Comparison of ENCODE assay signal across 9 cellular contexts in genomic region chr9:91948423-91949292, GRCh38. TPM values are rescaled to one million over a fixed set of nuclear protein-coding genes. Genes with fewer than 3 reads are reported as not detected.
DNase-seq lines count a peak whose midpoint lies in the region; ATAC-seq and TF ChIP-seq lines count a peak whose summit lies in the region.
"Had no signal": no experiment of that assay in that cellular context is flagged by ENCODE, and none has a peak within 500 bp of the region (broad histone marks: within the 10 kb centered on the region; RNA-seq: fewer than 3 reads in every experiment).

No MANE protein-coding gene starts in this region.

- H3K27ac Mint-ChIP-seq in CD8-positive, alpha-beta T cell = no peak overlapping the region
- no peak overlapping the region for H3K27ac Mint-ChIP-seq in activated T-cell treated with anti-CD3 and anti-CD28 coated beads, Interleukin-2, amount 50 U/mL, for 24 hours

- H2AFZ ChIP-seq in IMR-90 (replicated peaks; ENCODE audit: low read length, poor library complexity) = peak overlapping the region; percentile 90

- H3K56ac ChIP-seq in IMR-90 (ENCODE audit: extremely low read depth, insufficient read depth, low read length) = no peak overlapping the region

- H3K79me1 ChIP-seq in IMR-90 (ENCODE audit: low read depth in 1 of 2, low read length in 2 of 2) = peaks cover 5 to 22% of the 10 kb centered on the region in 2 experiments; a peak in 2 of 4 replicates

- H3K27ac ChIP-seq in CD8-positive, alpha-beta T cell (ENCODE audit: low read depth, low read length) = no peak overlapping the region
- H3K27ac ChIP-seq in IMR-90 (ENCODE audit: insufficient read depth, low read length) = peak overlapping the region; percentile 63
- peak overlapping the region; percentile 91 for H3K27ac ChIP-seq in rectal smooth muscle tissue (ENCODE audit: low read depth, low read length)

- no peaks in the 10 kb centered on the region for H3K36me3 Mint-ChIP-seq in CD8-positive, alpha-beta T cell
- no peaks in the 10 kb centered on the region for H3K36me3 Mint-ChIP-seq in activated T-cell treated with anti-CD3 and anti-CD28 coated beads, Interleukin-2, amount 50 U/mL, for 24 hours (ENCODE audit: low read depth)

- peak overlapping the region; percentile 10; the same call in 1 of the 2 replicates for H3K4ac ChIP-seq in IMR-90 (ENCODE audit: low read depth, low read length)

- ATAC-seq in CD8-positive, alpha-beta T cell = peak; percentile 34
- ATAC-seq in IMR-90 (ENCODE audit: low read depth) (peak; percentile 54), Right ventricle myocardium inferior (peak; percentile 43), HG03045 (IDR thresholded peaks at IDR 0.05; ENCODE audit: unreplicated experiment) (no peak), HG02798 (IDR thresholded peaks at IDR 0.05; ENCODE audit: poor library complexity, unreplicated experiment) (no peak)

- H2BK5ac ChIP-seq in IMR-90 (ENCODE audit: low read depth, low read length, poor library complexity, severe bottlenecking) = no peak overlapping the region

- TF ChIP-seq POLR2A in IMR-90 (IDR thresholded peaks at IDR 0.05; ENCODE audit: low read depth, low read length) = no peak

- peak overlapping the region; percentile 39; the same call in 1 of the 2 replicates for H2AK5ac ChIP-seq in IMR-90 (ENCODE audit: low read depth, low read length)

- no TSS peak for BruUV-seq in IMR-90 (replicated peaks; lab: Mats Ljungman, UMichigan)

- dilution Hi-C loops in IMR-90 (cut with HindIII; ENCODE audit: low sequenced_read_pairs, unreplicated experiment) = no loop called here

- TF ChIP-seq RAD21 in IMR-90 (IDR thresholded peaks at IDR 0.05; ENCODE audit: low read length) = no peak

- H3K18ac ChIP-seq in IMR-90 (ENCODE audit: low read depth, low read length) = no peak overlapping the region; the same call in 1 of the 2 replicates

- intact Hi-C loops in CD8-positive, alpha-beta T cell (cut with DNase I, micrococcal nuclease) = no loop called here
- intact Hi-C loops in IMR-90 (cut with micrococcal nuclease) (loop anchor here (1.0 to 5.0 kb wide), 5 partner anchors 51 to 214 kb away; no protein-coding TSS in a partner anchor), Right ventricle myocardium inferior (cut with DNase I) (no loop called here)

- H4K8ac ChIP-seq in IMR-90 (ENCODE audit: low read depth in 2 of 2, low read length in 2 of 2) = peak overlapping the region in 1 of 2 experiments; percentile 33; a peak in 1 of 4 replicates

- 2% methylated on average over 13 of the region's 57 CpGs; no CpG with 5 or more reads in 1 of the 2 experiments for WGBS in IMR-90 (ENCODE audit: extremely low coverage in 2 of 2, insufficient read length in 1 of 2), 2 experiments

- H3K9ac ChIP-seq in IMR-90 (ENCODE audit: low read depth, low read length) = peak overlapping the region; percentile 77
- H3K9ac ChIP-seq in rectal smooth muscle tissue (ENCODE audit: low read length) = peak overlapping the region; percentile 57

- no peaks in the 10 kb centered on the region for H3K4me1 ChIP-seq in CD8-positive, alpha-beta T cell (ENCODE audit: insufficient read depth, low read length)
- H3K4me1 ChIP-seq in IMR-90 (ENCODE audit: control insufficient read depth, insufficient read depth, low read length) (peaks cover 14% of the 10 kb centered on the region; the same call in 1 of the 2 replicates), rectal smooth muscle tissue (ENCODE audit: control insufficient read depth, insufficient read depth, low read length) (peaks cover 31% of the 10 kb centered on the region)

- H4K20me1 ChIP-seq in IMR-90 (ENCODE audit: insufficient read depth, low read length) = peaks cover 14% of the 10 kb centered on the region; the same call in 1 of the 2 replicates

- in situ Hi-C loops in IMR-90 (cut with MboI; ENCODE audit: low sequenced_read_pairs) = no loop called here

- H3K4me2 ChIP-seq in IMR-90 (ENCODE audit: low read depth, low read length) = peak overlapping the region; percentile 72

- H3K23ac ChIP-seq in IMR-90 (ENCODE audit: low read depth, low read length) = peak overlapping the region; percentile 73

- peaks cover 50% of the 10 kb centered on the region for H3K27me3 Mint-ChIP-seq in CD8-positive, alpha-beta T cell (ENCODE audit: low read depth)
- peaks cover 72% of the 10 kb centered on the region for H3K27me3 Mint-ChIP-seq in activated T-cell treated with anti-CD3 and anti-CD28 coated beads, Interleukin-2, amount 50 U/mL, for 24 hours

- peaks cover 18% of the 10 kb centered on the region for H3K27me3 ChIP-seq in CD8-positive, alpha-beta T cell (ENCODE audit: insufficient read depth, low read length)
- no peaks in the 10 kb centered on the region; the same call in 1 of the 2 replicates for H3K27me3 ChIP-seq in IMR-90 (ENCODE audit: control insufficient read depth, insufficient read depth, low read length)
- no peaks in the 10 kb centered on the region for H3K27me3 ChIP-seq in rectal smooth muscle tissue (ENCODE audit: control insufficient read depth, insufficient read depth, low read length)

- no peak overlapping the region for H2BK120ac ChIP-seq in IMR-90 (ENCODE audit: low read depth, low read length)

- H3K9me3 Mint-ChIP-seq in CD8-positive, alpha-beta T cell = no peaks in the 10 kb centered on the region
- H3K9me3 Mint-ChIP-seq in activated T-cell treated with anti-CD3 and anti-CD28 coated beads, Interleukin-2, amount 50 U/mL, for 24 hours = no peaks in the 10 kb centered on the region

- peak overlapping the region; percentile 37; the same call in 1 of the 2 replicates for H4K91ac ChIP-seq in IMR-90 (ENCODE audit: insufficient read depth, low read depth, low read length)

- no peak for TF ChIP-seq CTCF in CD8-positive, alpha-beta T cell (IDR thresholded peaks at IDR 0.05)
- peak; percentile 19; the same call in 1 of the 2 replicates for TF ChIP-seq CTCF in IMR-90 (conservative IDR thresholded peaks at IDR 0.05; ENCODE audit: low read depth, low read length)

- peak overlapping the region; percentile 2; the same call in 1 of the 2 replicates for H3K14ac ChIP-seq in IMR-90 (replicated peaks; ENCODE audit: low read depth, low read length)

- no peak overlapping the region for H2BK20ac ChIP-seq in IMR-90 (ENCODE audit: low read depth, low read length)

- no peak overlapping the region for H2BK15ac ChIP-seq in IMR-90 (ENCODE audit: low read depth, low read length)

- POLR2A ChIA-PET in CD8-positive, alpha-beta T cell (lab: Charles Lee) = no interaction called here
- POLR2A ChIA-PET in IMR-90 (lab: Charles Lee; ENCODE audit: unreplicated experiment) = no interaction called here

- no peak overlapping the region for H3K4me3 ChIP-seq in CD8-positive, alpha-beta T cell (ENCODE audit: low read depth, low read length)
- H3K4me3 ChIP-seq in IMR-90 (ENCODE audit: insufficient read depth, low read depth, low read length) (peak overlapping the region; percentile 71), rectal smooth muscle tissue (ENCODE audit: low read length) (peak overlapping the region; percentile 72)

- peak overlapping the region; percentile 59 for H2AK9ac ChIP-seq in IMR-90 (replicated peaks; ENCODE audit: low read depth, low read length, poor library complexity)

- peaks cover 2% of the 10 kb centered on the region; the same call in 1 of the 2 replicates for H3K9me1 ChIP-seq in IMR-90 (ENCODE audit: insufficient read depth, low read length)

- CTCF ChIA-PET in CD8-positive, alpha-beta T cell (lab: Charles Lee) = interaction anchor here (1.1 kb wide), 1 partner anchor 25 kb away, joined by 3 read pairs; no protein-coding TSS in a partner anchor
- CTCF ChIA-PET in IMR-90 (lab: Yijun Ruan, JAX) = interaction anchor here (1.0 kb wide), 1 partner anchor 177 kb away, joined by 4 read pairs; no protein-coding TSS in a partner anchor

- no peak overlapping the region for H3K4me3 Mint-ChIP-seq in CD8-positive, alpha-beta T cell
- no peak overlapping the region for H3K4me3 Mint-ChIP-seq in activated T-cell treated with anti-CD3 and anti-CD28 coated beads, Interleukin-2, amount 50 U/mL, for 24 hours

- H3K9me3 ChIP-seq in CD8-positive, alpha-beta T cell (ENCODE audit: low read length) = no peaks in the 10 kb centered on the region
- peaks cover 3% of the 10 kb centered on the region; the same call in 1 of the 2 replicates for H3K9me3 ChIP-seq in IMR-90 (ENCODE audit: control insufficient read depth, insufficient read depth, low read length)

- H3K4me1 Mint-ChIP-seq in CD8-positive, alpha-beta T cell (ENCODE audit: low read depth) = peaks cover 8% of the 10 kb centered on the region
- H3K4me1 Mint-ChIP-seq in activated T-cell treated with anti-CD3 and anti-CD28 coated beads, Interleukin-2, amount 50 U/mL, for 24 hours (ENCODE audit: low read depth) = peaks cover 7% of the 10 kb centered on the region

- no peaks in the 10 kb centered on the region for H3K36me3 ChIP-seq in CD8-positive, alpha-beta T cell (ENCODE audit: insufficient read depth, low read length)
- no peaks in the 10 kb centered on the region for H3K36me3 ChIP-seq in IMR-90 (ENCODE audit: control insufficient read depth, insufficient read depth, low read length)
- H3K36me3 ChIP-seq in rectal smooth muscle tissue (ENCODE audit: control insufficient read depth, insufficient read depth, low read length) = no peaks in the 10 kb centered on the region

- no peak overlapping the region; the same call in 1 of the 2 replicates for H4K5ac ChIP-seq in IMR-90 (ENCODE audit: low read depth, low read length)

- DNase-seq in CD8-positive, alpha-beta T cell = no peak
- DNase-seq in IMR-90 (peak; percentile 57), Right ventricle myocardium inferior (ENCODE audit: missing footprints) (peak; percentile 70), COLO829 (ENCODE audit: low spot score) (no peak)
- peak; percentile 41 for DNase-seq in activated T-cell treated with anti-CD3 and anti-CD28 coated beads, Interleukin-2, amount 50 U/mL, for 24 hours

TF ChIP-seq in IMR-90, 13 proteins besides CTCF, POLR2A, EP300 and RAD21 (continues in another document):
- TF ChIP-seq NFE2L2 (IDR thresholded peaks at IDR 0.05; ENCODE audit: low read depth, low read length) (no peak), ELK1 (IDR thresholded peaks at IDR 0.05; ENCODE audit: borderline replicate concordance, low read depth, low read length) (no peak), BHLHE40 (IDR thresholded peaks at IDR 0.05; ENCODE audit: low read depth, low read length) (no peak)

RNA-seq across cellular contexts. Expression of gene ROR2, which starts 1.4 kb away (rescaled TPM):
- total RNA-seq in CD8-positive, alpha-beta T cell = under 1 TPM; 0.19 to 0.43 TPM
- 2.2 and 2.3 TPM in 2 replicates for total RNA-seq in IMR-90 (2012; rRNA removed)
- 3.5 and 4.8 TPM in 2 replicates for polyA plus RNA-seq in IMR-90 (2012; rRNA removed)
- polyA plus RNA-seq in IMR-90 (2012; cell fraction: cytosol; rRNA removed) = 2.1 and 6.8 TPM in 2 replicates
- polyA plus RNA-seq in IMR-90 (2012; cell fraction: nucleus; rRNA removed; ENCODE audit: low replicate concordance) = 3.8 and 5.3 TPM in 2 replicates
- total RNA-seq in Right ventricle myocardium inferior = 0.92 TPM
- total RNA-seq: dermis microvascular lymphatic vessel endothelial cell had no signal

Comparison
In these comparisons a context has a peak if more than half of its experiments do, and no peak if none do; other contexts are left out.
1. ATAC-seq: peak in CD8-positive, alpha-beta T cell (single experiment), IMR-90 (single experiment) and Right ventricle myocardium inferior (single experiment); none in HG03045 (single experiment) and HG02798 (single experiment).
2. DNase-seq: peak in IMR-90 (single experiment), activated T-cell treated with anti-CD3 and anti-CD28 coated beads, Interleukin-2, amount 50 U/mL, for 24 hours (single experiment) and Right ventricle myocardium inferior (single experiment); none in CD8-positive, alpha-beta T cell (0 of 7) and COLO829 (single experiment).